Comparison of ENCODE assay signal across 15 cellular contexts in genomic region chr15:54289590-54290136, GRCh38.
A peak's percentile ranks its signal among the peaks of the same experiment; 100 is the strongest.
DNase-seq lines count a peak whose midpoint lies in the region; ATAC-seq and TF ChIP-seq lines count a peak whose summit lies in the region.
"Had no signal": no experiment of that assay in that cellular context is flagged by ENCODE, and none has a peak within 500 bp of the region (broad histone marks: within the 10 kb centered on the region; RNA-seq: fewer than 3 reads in every experiment).

No MANE protein-coding gene starts in this region.

- WGBS in SK-N-SH (ENCODE audit: low lambda C conversion rate): 1% methylated on average over 4 of the region's 4 CpGs

- H2AFZ ChIP-seq in SK-N-SH (ENCODE audit: low read depth): no peak overlapping the region
- H2AFZ ChIP-seq in GM23338: no peak overlapping the region

- no peaks in the 10 kb centered on the region for H3K36me3 Mint-ChIP-seq in GM23338 (ENCODE audit: low read depth)
- H3K36me3 Mint-ChIP-seq: CD4-positive, alpha-beta memory T cell had no signal

- no peaks in the 10 kb centered on the region for H3K4me1 ChIP-seq in SK-N-SH (ENCODE audit: control insufficient read depth in 1 of 2, insufficient read depth in 2 of 2, low read depth in 1 of 2, low read length in 1 of 2)
- H3K4me1 ChIP-seq in RWPE2 (ENCODE audit: insufficient read depth, poor library complexity, severe bottlenecking): no peaks in the 10 kb centered on the region
- H3K4me1 ChIP-seq in GM23338 (ENCODE audit: insufficient read depth): no peaks in the 10 kb centered on the region
- H3K4me1 ChIP-seq: breast epithelium, upper lobe of left lung had no signal

- no peak overlapping the region for H3K9ac ChIP-seq in SK-N-SH

- TF ChIP-seq RAD21 in SK-N-SH (IDR thresholded peaks at IDR 0.05; ENCODE audit: low read length): no peak

- ATAC-seq in SK-N-SH treated with all-trans-retinoic acid at 6 μM for 48 hours (no peak), GM21576 (IDR thresholded peaks at IDR 0.05; ENCODE audit: unreplicated experiment) (peak; percentile 61), HG03108 (IDR thresholded peaks at IDR 0.05; ENCODE audit: unreplicated experiment) (peak; percentile 37), RWPE2 (ENCODE audit: low read depth) (0 out of 3 replicates have a peak, but pooled peaks have one; percentile 19), GM23338 (no peak), left cardiac atrium (no peak)

- H3K27me3 ChIP-seq in SK-N-SH (ENCODE audit: insufficient read depth) (no peaks in the 10 kb centered on the region), RWPE2 (ENCODE audit: insufficient read depth, poor library complexity, severe bottlenecking) (peaks cover 2% of the 10 kb centered on the region), GM23338 (ENCODE audit: insufficient read depth) (no peaks in the 10 kb centered on the region)
- H3K27me3 ChIP-seq: breast epithelium, upper lobe of left lung had no signal

- H3K79me2 ChIP-seq in SK-N-SH (ENCODE audit: insufficient read depth): no peaks in the 10 kb centered on the region
- no peaks in the 10 kb centered on the region for H3K79me2 ChIP-seq in GM23338 (replicated peaks; ENCODE audit: insufficient read depth)

- H3K27me3 Mint-ChIP-seq in GM23338 (ENCODE audit: insufficient read depth, low read depth, poor library complexity): no peaks in the 10 kb centered on the region
- H3K27me3 Mint-ChIP-seq: CD4-positive, alpha-beta memory T cell had no signal

- no peak overlapping the region for H3K27ac Mint-ChIP-seq in GM23338
- H3K27ac Mint-ChIP-seq: CD4-positive, alpha-beta memory T cell had no signal

- DNase-seq in SK-N-SH: no peak
- no peak for DNase-seq in RWPE2 (ENCODE audit: low spot score)
- DNase-seq in GM23338 (ENCODE audit: low spot score): no peak
- no peak for DNase-seq in NCI-H2171 (lab: John Stamatoyannopoulos, UW)
- no peak for DNase-seq in left cardiac atrium
- DNase-seq: activated naive CD4-positive, alpha-beta T cell treated with anti-CD3 and anti-CD28 coated beads, Interleukin-2, amount 50 U/mL, for 16 hours; CD4-positive, alpha-beta memory T cell; kidney glomerular epithelial cell; NCI-H146; SHP77 treated with DMSO at 0.1 percent for 48 hours; upper lobe of left lung had no signal

- TF ChIP-seq CTCF in SK-N-SH (IDR thresholded peaks at IDR 0.05) (no peak), RWPE2 (IDR thresholded peaks at IDR 0.05; ENCODE audit: poor library complexity, severe bottlenecking) (no peak), GM23338 (conservative IDR thresholded peaks at IDR 0.05; ENCODE audit: low read depth in 2 of 2) (no peak)

- H3K4me2 ChIP-seq in SK-N-SH: peak overlapping the region; percentile 47; the same call in 1 of the 2 replicates
- H3K4me2 ChIP-seq in GM23338: no peak overlapping the region

- no peaks in the 10 kb centered on the region for H3K9me2 ChIP-seq in SK-N-SH
- no peaks in the 10 kb centered on the region for H3K9me2 ChIP-seq in GM23338 (ENCODE audit: insufficient read depth)

- H3K4me3 Mint-ChIP-seq in GM23338: no peak overlapping the region
- H3K4me3 Mint-ChIP-seq: CD4-positive, alpha-beta memory T cell had no signal

- intact Hi-C loops in left cardiac atrium (cut with DNase I): no loop called here

- CTCF ChIA-PET in SK-N-SH (lab: Yijun Ruan, JAX): no interaction called here

- no peak overlapping the region for H3K27ac ChIP-seq in SK-N-SH (ENCODE audit: low read depth in 2 of 2, low read length in 1 of 2)
- H3K27ac ChIP-seq in RWPE2 (ENCODE audit: poor library complexity, severe bottlenecking): no peak overlapping the region
- H3K27ac ChIP-seq in GM23338 (ENCODE audit: low read depth): no peak overlapping the region
- H3K27ac ChIP-seq: breast epithelium, upper lobe of left lung had no signal

- H3K9me3 Mint-ChIP-seq in GM23338: peaks cover 8% of the 10 kb centered on the region; the same call in 2 of the 3 replicates
- H3K9me3 Mint-ChIP-seq: CD4-positive, alpha-beta memory T cell had no signal

- TF ChIP-seq EP300 in SK-N-SH (IDR thresholded peaks at IDR 0.05; ENCODE audit: borderline replicate concordance in 1 of 2, low read depth in 1 of 2, low read length in 1 of 2): no peak

- POLR2A ChIA-PET in SK-N-SH (lab: Yijun Ruan, JAX): no interaction called here

- H3K36me3 ChIP-seq in SK-N-SH (replicated peaks in 1 of 2; ENCODE audit: control insufficient read depth in 1 of 2, insufficient read depth in 2 of 2, low read length in 1 of 2) (no peaks in the 10 kb centered on the region), RWPE2 (ENCODE audit: low read depth) (no peaks in the 10 kb centered on the region), GM23338 (ENCODE audit: insufficient read depth) (no peaks in the 10 kb centered on the region; the same call in 1 of the 2 replicates)
- H3K36me3 ChIP-seq: breast epithelium, upper lobe of left lung had no signal

- no peaks in the 10 kb centered on the region for H3K9me3 ChIP-seq in SK-N-SH
- H3K9me3 ChIP-seq in RWPE2 (ENCODE audit: severe bottlenecking): no peaks in the 10 kb centered on the region
- H3K9me3 ChIP-seq: breast epithelium, upper lobe of left lung had no signal

- H3K4me1 Mint-ChIP-seq in GM23338: no peaks in the 10 kb centered on the region

- H3F3A ChIP-seq in SK-N-SH (replicated peaks; ENCODE audit: insufficient read depth) (no peaks in the 10 kb centered on the region), GM23338 (replicated peaks; ENCODE audit: low read depth) (no peaks in the 10 kb centered on the region)

- no peak overlapping the region for H3K4me3 ChIP-seq in SK-N-SH (ENCODE audit: low read depth in 2 of 2, low read length in 1 of 2)
- no peak overlapping the region for H3K4me3 ChIP-seq in RWPE2 (ENCODE audit: severe bottlenecking)
- H3K4me3 ChIP-seq in GM23338: no peak overlapping the region
- H3K4me3 ChIP-seq: breast epithelium, upper lobe of left lung had no signal

- H4K20me1 ChIP-seq in SK-N-SH (ENCODE audit: insufficient read depth) (no peaks in the 10 kb centered on the region), GM23338 (replicated peaks; ENCODE audit: insufficient read depth) (no peaks in the 10 kb centered on the region)

TF ChIP-seq in SK-N-SH, 30 proteins besides CTCF, POLR2A, EP300 and RAD21 (continues in another document):
- no peak for TF ChIP-seq SIN3A (IDR thresholded peaks at IDR 0.05; ENCODE audit: borderline replicate concordance, low read depth, low read length)
- no peak for TF ChIP-seq NRF1 (IDR thresholded peaks at IDR 0.05; ENCODE audit: low read depth, low read length)
- no peak for TF ChIP-seq ELF1 (IDR thresholded peaks at IDR 0.05)
- TF ChIP-seq TAF1 (IDR thresholded peaks at IDR 0.05; ENCODE audit: borderline replicate concordance, low read depth, low read length): no peak
- no peak for TF ChIP-seq FOXM1 (IDR thresholded peaks at IDR 0.05; ENCODE audit: low read depth)
- no peak for TF ChIP-seq USF2 (IDR thresholded peaks at IDR 0.05; ENCODE audit: borderline replicate concordance, low read depth, low read length)
- TF ChIP-seq GABPA (IDR thresholded peaks at IDR 0.05; ENCODE audit: low read depth): no peak
- no peak for TF ChIP-seq MXI1 (IDR thresholded peaks at IDR 0.05; ENCODE audit: low read depth, low read length)

TF ChIP-seq in SK-N-SH treated with all-trans-retinoic acid at 6 μM for 48 hours, 23 proteins besides CTCF, POLR2A, EP300 and RAD21:
- no peak for TF ChIP-seq ZNF565 (CRISPR knock-in tag; conservative IDR thresholded peaks at IDR 0.05; ENCODE audit: low read depth)
- no peak for TF ChIP-seq ZNF8 (CRISPR knock-in tag; IDR thresholded peaks at IDR 0.05)
- TF ChIP-seq ARNTL (CRISPR knock-in tag; IDR thresholded peaks at IDR 0.05; ENCODE audit: borderline replicate concordance, low read depth): no peak
- no peak for TF ChIP-seq ZFP3 (CRISPR knock-in tag; IDR thresholded peaks at IDR 0.05)
- TF ChIP-seq TOX (CRISPR knock-in tag; IDR thresholded peaks at IDR 0.05; ENCODE audit: borderline replicate concordance): no peak
- no peak for TF ChIP-seq BACH2 (CRISPR knock-in tag; IDR thresholded peaks at IDR 0.05; ENCODE audit: borderline replicate concordance)

TF ChIP-seq in GM23338, 12 proteins besides CTCF, POLR2A, EP300 and RAD21 (continues in another document):
- no peak for TF ChIP-seq EZH2 (IDR thresholded peaks at IDR 0.05; ENCODE audit: low read depth, unreplicated experiment)

Comparison
In these comparisons a context has a peak if more than half of its experiments do, and no peak if none do; other contexts are left out.
1. ATAC-seq: peak in GM21576 (single experiment), HG03108 (single experiment) and RWPE2 (single experiment); none in SK-N-SH treated with all-trans-retinoic acid at 6 μM for 48 hours (single experiment), GM23338 (single experiment) and left cardiac atrium (0 of 2).